Comparison of ENCODE assay signal across 8 cellular contexts in the genomic region with DNA sequence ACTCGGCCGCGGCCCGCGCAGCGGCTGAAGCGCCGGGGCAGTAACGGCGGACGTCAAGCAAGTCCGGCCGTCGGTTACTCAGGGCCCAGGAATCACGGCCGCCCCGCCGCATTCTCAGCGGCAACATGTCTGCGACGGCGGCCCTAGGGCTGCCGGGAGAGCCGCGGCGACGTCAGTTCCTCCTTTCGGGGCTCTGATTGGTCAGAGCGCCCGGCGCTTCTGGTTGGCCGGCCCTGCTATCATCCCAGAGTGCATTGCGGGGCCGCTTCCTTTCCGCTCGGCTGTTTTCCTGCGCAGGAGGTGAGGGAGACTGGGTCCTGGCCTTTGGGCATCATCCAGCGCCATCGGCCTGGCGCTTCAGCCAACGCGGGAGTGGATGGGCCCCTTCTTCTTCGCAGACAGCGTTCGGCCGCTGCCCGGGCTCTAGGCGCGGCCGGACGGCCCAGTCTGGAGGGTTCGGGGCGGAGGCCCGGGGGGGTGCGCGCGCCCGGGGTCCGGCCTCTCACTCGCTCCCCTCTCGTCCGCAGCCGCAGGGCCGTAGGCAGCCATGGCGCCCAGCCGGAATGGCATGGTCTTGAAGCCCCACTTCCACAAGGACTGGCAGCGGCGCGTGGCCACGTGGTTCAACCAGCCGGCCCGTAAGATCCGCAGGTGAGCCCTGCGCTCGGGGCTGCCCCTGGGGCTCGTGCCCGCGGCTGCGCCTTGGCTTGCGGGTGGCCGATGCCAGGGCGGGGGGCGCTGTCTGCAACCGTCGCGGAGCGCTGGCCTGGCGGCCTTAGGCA. TPM values are rescaled to one million over a fixed set of nuclear protein-coding genes. Genes with fewer than 3 reads are reported as not detected.
A peak's percentile ranks its signal among the peaks of the same experiment; 100 is the strongest.
DNase-seq lines count a peak whose midpoint lies in the region; ATAC-seq and TF ChIP-seq lines count a peak whose summit lies in the region.

Gene RPL13 (plus strand): TSS at position 270 of the 782 bp plus-strand sequence. CDS start 278 bp downstream, at position 548.

- peak within 1 kb of the TSS; percentile 100 for H3K27ac Mint-ChIP-seq in activated CD4-positive, alpha-beta T cell treated with anti-CD3 and anti-CD28 coated beads, Interleukin-2, amount 10 ng/mL, durations not matched to agents 7 days and 5 days

- peak within 1 kb of the TSS; percentile 70 for H3K4me3 ChIP-seq in BJ (ENCODE audit: low read depth, low read length)
- peak within 1 kb of the TSS; percentile 97 for H3K4me3 ChIP-seq in coronary artery

- no peaks in the 10 kb centered on the region for H3K27me3 ChIP-seq in BJ (ENCODE audit: control insufficient read depth, insufficient read depth, low read length)

- ATAC-seq in HG03469 (IDR thresholded peaks at IDR 0.05; ENCODE audit: unreplicated experiment) (peak; percentile 69), left colon (peak; percentile 84)

- peaks cover 37% of the 10 kb centered on the region for H3K36me3 ChIP-seq in BJ (ENCODE audit: control insufficient read depth, insufficient read depth, low read length)

- TF ChIP-seq CTCF in BJ (IDR thresholded peaks at IDR 0.05; ENCODE audit: insufficient read depth, low read depth, low read length) (no peak), coronary artery (IDR thresholded peaks at IDR 0.05) (no peak)

- H3K27me3 Mint-ChIP-seq in activated CD4-positive, alpha-beta T cell treated with anti-CD3 and anti-CD28 coated beads, Interleukin-2, amount 10 ng/mL, durations not matched to agents 7 days and 5 days, result no peaks in the 10 kb centered on the region

- POLR2A ChIA-PET in BJ (lab: Charles Lee), result no interaction called here
- POLR2A ChIA-PET in activated CD4-positive, alpha-beta T cell treated with anti-CD3 and anti-CD28 coated beads, Interleukin-2, amount 10 ng/mL, durations not matched to agents 7 days and 5 days (lab: Charles Lee), result no interaction called here

- CTCF ChIA-PET in BJ (lab: Yijun Ruan, JAX), result no interaction called here
- CTCF ChIA-PET in activated CD4-positive, alpha-beta T cell treated with anti-CD3 and anti-CD28 coated beads, Interleukin-2, amount 10 ng/mL, durations not matched to agents 7 days and 5 days (lab: Charles Lee), result interaction anchor here (1.2 kb wide), 1 partner anchor 779 kb away, joined by 3 read pairs; no protein-coding TSS in a partner anchor

- intact Hi-C loops in left colon (cut with DNase I, micrococcal nuclease), result no loop called here

- no peaks in the 10 kb centered on the region for H3K9me3 Mint-ChIP-seq in activated CD4-positive, alpha-beta T cell treated with anti-CD3 and anti-CD28 coated beads, Interleukin-2, amount 10 ng/mL, durations not matched to agents 7 days and 5 days

- DNase-seq in BJ (ENCODE audit: low read depth) (peak; percentile 66), GM19240 (ENCODE audit: insufficient read length, low spot score) (peak; percentile 97), NCI-H69 (lab: John Stamatoyannopoulos, UW) (peak; percentile 93), coronary artery (ENCODE audit: low spot score) (peak; percentile 97), left colon (peak; percentile 95)
- DNase-seq in activated CD4-positive, alpha-beta T cell treated with anti-CD3 and anti-CD28 coated beads, Interleukin-2, amount 10 ng/mL, durations not matched to agents 7 days and 5 days, result peak; percentile 96
- DNase-seq in stimulated activated CD4-positive, alpha-beta T cell treated with anti-CD3 and anti-CD28 coated beads, Interleukin-1b, Interleukin-23, amount 100 ng/mL, for 4 hours (ENCODE audit: low read depth in 2 of 2), result peak; percentile 87

- peaks cover 55% of the 10 kb centered on the region for H3K4me1 Mint-ChIP-seq in activated CD4-positive, alpha-beta T cell treated with anti-CD3 and anti-CD28 coated beads, Interleukin-2, amount 10 ng/mL, durations not matched to agents 7 days and 5 days

- H3K4me3 Mint-ChIP-seq in activated CD4-positive, alpha-beta T cell treated with anti-CD3 and anti-CD28 coated beads, Interleukin-2, amount 10 ng/mL, durations not matched to agents 7 days and 5 days, result peak within 1 kb of the TSS; percentile 96

- peaks cover 44% of the 10 kb centered on the region for H3K36me3 Mint-ChIP-seq in activated CD4-positive, alpha-beta T cell treated with anti-CD3 and anti-CD28 coated beads, Interleukin-2, amount 10 ng/mL, durations not matched to agents 7 days and 5 days (ENCODE audit: low read depth)

- peak within 1 kb of the TSS; percentile 89 to 97 for H3K27ac ChIP-seq in coronary artery

RNA-seq across cellular contexts. Expression of gene RPL13, which starts in this region (rescaled TPM):
- 4,141 and 4,466 TPM in 2 replicates for polyA plus RNA-seq in BJ (2011; rRNA removed)
- polyA minus RNA-seq in BJ (2011; rRNA and poly(A)+ RNA removed), result 726 and 1,138 TPM in 2 replicates
- total RNA-seq in activated CD4-positive, alpha-beta T cell treated with anti-CD3 and anti-CD28 coated beads, Interleukin-2, amount 10 ng/mL, durations not matched to agents 7 days and 5 days, result 1,000 to 10,000 TPM; 1,763 to 2,076 TPM
- 1,000 to 10,000 TPM; 1,613 to 1,684 TPM for total RNA-seq in left colon

Comparison
In these comparisons a context has a peak if more than half of its experiments do, and no peak if none do; other contexts are left out.
1. Peak in every context shown above with its lines: DNase-seq, ATAC-seq, H3K4me3 ChIP-seq and H3K27ac ChIP-seq.